In the genomic region with DNA sequence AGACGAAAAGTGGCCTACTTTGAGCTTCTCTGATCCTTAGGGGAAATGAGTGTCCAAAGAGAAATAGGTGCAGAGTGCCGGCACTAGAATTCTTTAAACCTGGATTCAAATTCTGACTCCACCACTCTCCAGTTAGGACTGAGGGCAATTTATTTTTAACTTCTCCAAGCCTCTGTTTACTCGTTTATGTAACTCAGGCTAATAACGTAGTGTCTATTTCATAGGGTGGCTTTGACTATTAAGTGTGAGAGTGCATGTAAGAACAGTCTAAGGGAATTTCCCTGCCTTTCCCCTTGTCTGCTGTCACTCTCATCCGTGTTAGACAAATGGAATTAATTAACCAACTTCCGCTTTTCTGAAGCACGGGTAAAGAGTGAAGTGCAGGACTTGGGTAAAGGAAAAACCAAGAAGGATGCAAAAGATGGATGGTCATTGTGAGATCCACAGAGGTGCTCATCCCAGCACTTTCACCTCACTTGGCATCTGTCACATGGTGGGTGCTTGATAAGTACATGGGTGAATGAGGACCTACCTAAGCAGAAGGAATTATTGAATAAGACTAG, we compare ENCODE assay signal across 8 cellular contexts. TPM values are rescaled to one million over a fixed set of nuclear protein-coding genes. Genes with fewer than 3 reads are reported as not detected.
DNase-seq lines count a peak whose midpoint lies in the region; ATAC-seq, FAIRE-seq and TF ChIP-seq lines count a peak whose summit lies in the region.

No MANE protein-coding gene starts in this region.

- peak overlapping the region; percentile 87 to 91 for H3K9ac ChIP-seq in duodenal mucosa (ENCODE audit: low read depth in 1 of 2, low read length in 2 of 2)

- ATAC-seq in HG03280 (IDR thresholded peaks at IDR 0.05; ENCODE audit: unreplicated experiment) (peak; percentile 24), T-helper 17 cell (peak; percentile 70)

- TF ChIP-seq POLR2A in uterus (IDR thresholded peaks at IDR 0.05), result no peak

- peak overlapping the region; percentile 94 to 96 for H3K4me3 ChIP-seq in duodenal mucosa (ENCODE audit: low read depth in 1 of 2, low read length in 2 of 2)
- peak overlapping the region; percentile 74 for H3K4me3 ChIP-seq in mesodermal cell (ENCODE audit: extremely low read depth, insufficient read depth, low read length, poor library complexity, severe bottlenecking)
- peak overlapping the region; percentile 82 to 93 for H3K4me3 ChIP-seq in uterus

- H3K36me3 ChIP-seq in duodenal mucosa (ENCODE audit: control insufficient read depth in 1 of 2, insufficient read depth in 2 of 2, low read length in 2 of 2) (no peaks in the 10 kb centered on the region), mesodermal cell (ENCODE audit: control insufficient read depth, insufficient read depth, low read length) (peaks cover under 1% of the 10 kb centered on the region), uterus (no peaks in the 10 kb centered on the region)

- H3K27ac ChIP-seq in duodenal mucosa (ENCODE audit: low read depth, low read length) (peak overlapping the region; percentile 65), mesodermal cell (ENCODE audit: low read depth, low read length, severe bottlenecking) (peak overlapping the region; percentile 91), uterus (peak overlapping the region; percentile 98)

- H3K27me3 ChIP-seq in duodenal mucosa (ENCODE audit: control insufficient read depth in 1 of 2, insufficient read depth in 2 of 2, low read length in 2 of 2) (no peaks in the 10 kb centered on the region), uterus (no peaks in the 10 kb centered on the region)

- H3K27ac Mint-ChIP-seq in T-helper 17 cell, result peak overlapping the region; percentile 100

- H3K4me1 ChIP-seq in duodenal mucosa (ENCODE audit: control insufficient read depth in 1 of 2, insufficient read depth in 2 of 2, low read length in 2 of 2), result peaks cover 22 to 32% of the 10 kb centered on the region in 2 donors
- peaks cover 11% of the 10 kb centered on the region for H3K4me1 ChIP-seq in mesodermal cell (ENCODE audit: control insufficient read depth, insufficient read depth, low read length, poor library complexity, severe bottlenecking)
- no peaks in the 10 kb centered on the region for H3K4me1 ChIP-seq in uterus

- H3K4me3 Mint-ChIP-seq in T-helper 17 cell, result peak overlapping the region; percentile 96

- no peaks in the 10 kb centered on the region for H3K9me3 ChIP-seq in T-helper 17 cell (ENCODE audit: control insufficient read depth, low read length, poor library complexity, severe bottlenecking)
- no peaks in the 10 kb centered on the region for H3K9me3 ChIP-seq in duodenal mucosa (ENCODE audit: control insufficient read depth in 1 of 2, low read length in 2 of 2)
- no peaks in the 10 kb centered on the region for H3K9me3 ChIP-seq in mesodermal cell (ENCODE audit: control insufficient read depth, low read length)
- H3K9me3 ChIP-seq in uterus, result no peaks in the 10 kb centered on the region

- 11% methylated on average over 3 of the region's 7 CpGs; no CpG with 5 or more reads in 1 of the 2 experiments for WGBS in mesodermal cell (ENCODE audit: insufficient coverage in 2 of 2), 2 experiments

- DNase-seq in NCI-H345 (lab: John Stamatoyannopoulos, UW), result peak; percentile 5
- DNase-seq in NCI-H345 treated with DMSO at 0.1 percent for 48 hours (lab: John Stamatoyannopoulos, UW; ENCODE audit: unreplicated experiment), result no peak
- peak in 1 of 3 donors; percentile 9 for DNase-seq in T-helper 17 cell
- no peak for DNase-seq in uterus
- no peak for DNase-seq in D721Med (ENCODE audit: insufficient read length, low spot score)

- TF ChIP-seq CTCF in uterus (IDR thresholded peaks at IDR 0.05) (no peak), D721Med (IDR thresholded peaks at IDR 0.05; ENCODE audit: insufficient read depth, missing control alignments) (no peak)

- H3K27me3 Mint-ChIP-seq in T-helper 17 cell, result no peaks in the 10 kb centered on the region

- FAIRE-seq in D721Med (lab: Jason Lieb, UNC), result no peak

- peaks cover 6% of the 10 kb centered on the region for H3K36me3 Mint-ChIP-seq in T-helper 17 cell (ENCODE audit: low read depth)

- peaks cover 59% of the 10 kb centered on the region for H3K4me1 Mint-ChIP-seq in T-helper 17 cell

- intact Hi-C loops in uterus (cut with DNase I; ENCODE audit: low total_unique reads), result loop anchor here (10.0 kb wide), 1 partner anchor 217 kb away; no protein-coding TSS in a partner anchor

RNA-seq across cellular contexts. Expression of a gene that starts 4.1 kb away (rescaled TPM):
- total RNA-seq in T-helper 17 cell, result 10 to 100 TPM; 20.2 to 24.6 TPM
- polyA plus RNA-seq in mesodermal cell (2013, experiment 1 of 2), result 24.8 TPM
- polyA plus RNA-seq in mesodermal cell (2013, experiment 2 of 2), result 24.0 TPM
- total RNA-seq in uterus, result 10 to 100 TPM; 17.4 to 48.9 (median 32.5) TPM

RNA-seq across cellular contexts. Expression of a gene that starts 13.1 kb away (rescaled TPM):
- 1 to 10 TPM; 7.8 to 8.3 TPM for total RNA-seq in T-helper 17 cell
- polyA plus RNA-seq in mesodermal cell (2013, experiment 1 of 2), result 1.3 TPM
- polyA plus RNA-seq in mesodermal cell (2013, experiment 2 of 2), result 1.7 TPM
- 1 to 10 TPM in 3 of 4 donors, not detected in 1; 1.8 to 7.9 (median 5.3) TPM for total RNA-seq in uterus

RNA-seq across cellular contexts. Expression of a gene that starts 57.2 kb away (rescaled TPM):
- 1 to 10 TPM; 4.7 to 5.4 TPM for total RNA-seq in T-helper 17 cell
- polyA plus RNA-seq in mesodermal cell (2013, experiment 1 of 2), result 0.77 TPM
- polyA plus RNA-seq in mesodermal cell (2013, experiment 2 of 2), result 0.76 TPM
- total RNA-seq in uterus, result 1 to 10 TPM in 3 of 4 donors, not detected in 1; 1.1 to 2.1 (median 1.2) TPM
